ENCODE assay signal across 28 cellular contexts in the genomic region with DNA sequence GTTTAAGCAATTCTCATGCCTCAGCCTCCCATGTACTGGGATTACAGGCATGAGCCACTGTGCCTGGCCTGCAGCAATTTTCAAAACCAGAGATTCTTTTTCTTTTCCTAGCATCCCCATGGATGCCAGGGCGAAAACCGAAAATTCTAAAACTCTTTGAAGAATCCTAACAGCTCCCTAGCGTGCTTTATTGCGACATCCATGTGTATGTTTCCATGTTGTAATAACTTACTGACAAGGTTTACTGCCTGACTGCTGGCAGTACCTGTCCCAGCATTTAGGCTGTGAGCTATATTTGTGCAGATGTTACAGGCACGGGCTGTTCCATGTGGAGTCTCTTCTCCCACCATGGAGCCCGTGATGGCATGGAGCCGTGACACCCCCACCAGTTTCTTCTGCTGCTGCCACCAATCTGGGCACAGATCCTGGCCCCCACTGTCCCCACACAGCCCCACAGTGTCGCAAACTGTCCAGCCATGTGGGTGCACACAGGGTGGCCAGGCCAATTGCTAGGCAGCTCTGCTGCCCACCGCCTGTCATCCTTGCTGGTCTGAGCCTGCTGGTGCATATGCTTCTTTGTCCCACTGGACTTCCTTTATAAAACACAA. TPM values are rescaled to one million over a fixed set of nuclear protein-coding genes. Genes with fewer than 3 reads are reported as not detected.
DNase-seq lines count a peak whose midpoint lies in the region; ATAC-seq, FAIRE-seq and TF ChIP-seq lines count a peak whose summit lies in the region.
"Had no signal": no experiment of that assay in that cellular context is flagged by ENCODE, and none has a peak within 500 bp of the region (broad histone marks: within the 10 kb centered on the region; RNA-seq: fewer than 3 reads in every experiment).

No MANE protein-coding gene starts in this region.

- peak; percentile 46 for DNase-seq in GM23248
- no peak for DNase-seq in IMR-90
- DNase-seq in K562 (ENCODE audit: extremely low read depth in 1 of 4, low spot score in 3 of 4): no peak
- DNase-seq in HepG2 (ENCODE audit: low spot score): peak; percentile 41
- DNase-seq in DMS53 treated with DMSO at 0.1 percent for 48 hours (lab: John Stamatoyannopoulos, UW; ENCODE audit: unreplicated experiment): no peak
- no peak for DNase-seq in middle frontal gyrus (ENCODE audit: extremely low spot score, low spot score)
- DNase-seq: activated CD4-positive, alpha-beta T cell treated with anti-CD3 and anti-CD28 coated beads, Interleukin-2, amount 50 U/mL, for 4 hours; activated CD4-positive, CD25-positive, alpha-beta regulatory T cell; activated naive CD4-positive, alpha-beta T cell treated with anti-CD3 and anti-CD28 coated beads for 36 hours; activated T-cell treated with anti-CD3 and anti-CD28 coated beads, Interleukin-2, amount 50 U/mL, for 72 hours; amniotic stem cell; DMS53; NCI-H1048; NCI-H2107; NCI-H748 treated with DMSO at 0.1 percent for 48 hours; stimulated activated CD4-positive, alpha-beta T cell treated with anti-CD3 and anti-CD28 coated beads, Interleukin-1b, Interleukin-23, amount 100 ng/mL, for 48 hours; stimulated activated naive CD4-positive, alpha-beta T cell treated with Interleukin-2 at 50 U/mL for 16 hours had no signal

- H2AK9ac ChIP-seq in IMR-90 (replicated peaks; ENCODE audit: low read depth, low read length, poor library complexity): no peak overlapping the region

- no peak overlapping the region for H2BK20ac ChIP-seq in IMR-90 (ENCODE audit: low read depth, low read length)

- H2AK5ac ChIP-seq in IMR-90 (ENCODE audit: low read depth, low read length): no peak overlapping the region

- H3K4ac ChIP-seq in IMR-90 (ENCODE audit: low read depth, low read length): no peak overlapping the region

- no peaks in the 10 kb centered on the region for H3K79me2 ChIP-seq in GM23248 (ENCODE audit: insufficient read depth)
- no peaks in the 10 kb centered on the region for H3K79me2 ChIP-seq in K562 (ENCODE audit: control insufficient read depth, insufficient read depth, low read length)
- no peaks in the 10 kb centered on the region for H3K79me2 ChIP-seq in HepG2 (ENCODE audit: insufficient read depth, low read length)

- TF ChIP-seq EP300 in K562 (IDR thresholded peaks at IDR 0.05; ENCODE audit: low read length): no peak
- no peak for TF ChIP-seq EP300 in HepG2 (IDR thresholded peaks at IDR 0.05; ENCODE audit: low read depth in 2 of 2, low read length in 2 of 2)
- TF ChIP-seq EP300 in HepG2 (CRISPR knock-in tag; IDR thresholded peaks at IDR 0.05; ENCODE audit: borderline replicate concordance): no peak

- H2BK120ac ChIP-seq in IMR-90 (ENCODE audit: low read depth, low read length): no peak overlapping the region

- no TSS peak for BruUV-seq in IMR-90 (replicated peaks; lab: Mats Ljungman, UMichigan)
- BruUV-seq in K562 (replicated peaks; lab: Mats Ljungman, UMichigan): no TSS peak
- BruUV-seq in HepG2 (replicated peaks; lab: Mats Ljungman, UMichigan): no TSS peak

- no peak overlapping the region for H4K8ac ChIP-seq in IMR-90 (ENCODE audit: low read depth in 2 of 2, low read length in 2 of 2)

- intact Hi-C loops in IMR-90 (cut with micrococcal nuclease) (no loop called here), K562 (cut with micrococcal nuclease) (no loop called here), HepG2 (cut with micrococcal nuclease; ENCODE audit: unreplicated experiment) (no loop called here)

- no peak overlapping the region for H3K14ac ChIP-seq in IMR-90 (replicated peaks; ENCODE audit: low read depth, low read length)

- H3K9me1 ChIP-seq in IMR-90 (ENCODE audit: insufficient read depth, low read length) (no peaks in the 10 kb centered on the region; the same call in 1 of the 2 replicates), K562 (ENCODE audit: control insufficient read depth, insufficient read depth, low read length) (no peaks in the 10 kb centered on the region)

- H4K5ac ChIP-seq in IMR-90 (ENCODE audit: low read depth, low read length): no peak overlapping the region

- no peak for TF ChIP-seq RAD21 in IMR-90 (IDR thresholded peaks at IDR 0.05; ENCODE audit: low read length)
- no peak for TF ChIP-seq RAD21 in K562 (CRISPR knock-in tag; conservative IDR thresholded peaks at IDR 0.05 in 1 of 2, IDR thresholded peaks at IDR 0.05 in 1 of 2)
- TF ChIP-seq RAD21 in HepG2 (CRISPR knock-in tag; IDR thresholded peaks at IDR 0.05): no peak

- H3K4me1 ChIP-seq in GM23248 (ENCODE audit: insufficient read depth) (no peaks in the 10 kb centered on the region), IMR-90 (ENCODE audit: control insufficient read depth, insufficient read depth, low read length) (0 out of 2 replicates have a peak, but pooled peaks cover 2% of the 10 kb centered on the region), K562 (replicated peaks in 1 of 2; ENCODE audit: control insufficient read depth in 2 of 2, insufficient read depth in 2 of 2, low read length in 2 of 2) (peaks cover 9 to 20% of the 10 kb centered on the region in 2 experiments; a peak in 4 of 5 replicates), HepG2 (ENCODE audit: insufficient read depth, low read length) (no peaks in the 10 kb centered on the region; the same call in 1 of the 2 replicates)
- H3K4me1 ChIP-seq: Caco-2 had no signal

- FAIRE-seq in K562 (lab: Jason Lieb, UNC): no peak
- peak; percentile 42 for FAIRE-seq in HepG2 (lab: Jason Lieb, UNC)
- FAIRE-seq: colon, endothelial cell of umbilical vein, TTC549 had no signal

- H3K27ac ChIP-seq in GM23248: no peak overlapping the region
- H3K27ac ChIP-seq in IMR-90 (ENCODE audit: insufficient read depth, low read length): no peak overlapping the region
- H3K27ac ChIP-seq in K562 (ENCODE audit: extremely low read depth, low read depth, low read length): no peak overlapping the region
- no peak overlapping the region for H3K27ac ChIP-seq in HepG2 (ENCODE audit: extremely low read length, insufficient read depth, low read length)
- H3K27ac ChIP-seq: C4-2B, left lung, neutrophil had no signal

- H4K20me1 ChIP-seq in GM23248 (ENCODE audit: insufficient read depth): no peaks in the 10 kb centered on the region
- no peaks in the 10 kb centered on the region for H4K20me1 ChIP-seq in IMR-90 (ENCODE audit: insufficient read depth, low read length)
- no peaks in the 10 kb centered on the region for H4K20me1 ChIP-seq in K562 (replicated peaks; ENCODE audit: control insufficient read depth, insufficient read depth, low read length)
- H4K20me1 ChIP-seq in HepG2 (ENCODE audit: insufficient read depth, low read length): no peaks in the 10 kb centered on the region

- no peak for ATAC-seq in IMR-90 (ENCODE audit: low read depth)
- no peak for ATAC-seq in K562
- peak; percentile 17; the same call in 1 of the 3 replicates for ATAC-seq in HepG2
- ATAC-seq in HG02973 (IDR thresholded peaks at IDR 0.05; ENCODE audit: unreplicated experiment): no peak
- no peak for ATAC-seq in GM21576 (IDR thresholded peaks at IDR 0.05; ENCODE audit: unreplicated experiment)
- ATAC-seq: activated T-cell treated with anti-CD3 and anti-CD28 coated beads, Interleukin-2, amount 50 U/mL, for 72 hours; left lung; right cardiac atrium had no signal

- POLR2A ChIA-PET in IMR-90 (lab: Charles Lee; ENCODE audit: unreplicated experiment): interaction anchor here (0.6 kb wide), 1 partner anchor 119 kb away, joined by 4 read pairs; no protein-coding TSS in a partner anchor
- POLR2A ChIA-PET in K562 (lab: Yijun Ruan, JAX): no interaction called here
- POLR2A ChIA-PET in HepG2 (lab: Yijun Ruan, JAX): interaction anchor here (1.2 to 1.7 kb wide), 2 partner anchors 73 to 652 kb away, joined by 3 to 6 read pairs; a partner anchor contains a TSS

- TF ChIP-seq CTCF in IMR-90 (conservative IDR thresholded peaks at IDR 0.05; ENCODE audit: low read depth, low read length) (no peak), K562 (IDR thresholded peaks at IDR 0.05 in 2 of 3, conservative IDR thresholded peaks at IDR 0.05 in 1 of 3; ENCODE audit: insufficient read depth in 2 of 3, low read depth in 1 of 3, low read length in 3 of 3) (no peak), HepG2 (CRISPR knock-in tag; IDR thresholded peaks at IDR 0.05) (no peak)

- in situ Hi-C loops in GM23248 (cut with MboI): no loop called here
- in situ Hi-C loops in IMR-90 (cut with MboI; ENCODE audit: low sequenced_read_pairs): no loop called here
- in situ Hi-C loops in K562 (cut with MboI): no loop called here
- in situ Hi-C loops in HepG2 (cut with HindIII; ENCODE audit: extremely low pct_ligation_motif_present, low pct_unique_long_range_greater_than_20kb): no loop called here

- H3K9me3 ChIP-seq in GM23248 (ENCODE audit: low read depth): no peaks in the 10 kb centered on the region
- no peaks in the 10 kb centered on the region for H3K9me3 ChIP-seq in IMR-90 (ENCODE audit: control insufficient read depth, insufficient read depth, low read length)
- H3K9me3 ChIP-seq in K562 (replicated peaks; ENCODE audit: control insufficient read depth, insufficient read depth, low read depth, low read length): no peaks in the 10 kb centered on the region
- H3K9me3 ChIP-seq in HepG2 (ENCODE audit: low read length): no peaks in the 10 kb centered on the region
- H3K9me3 ChIP-seq: Caco-2, left lung, neutrophil had no signal

- H3K18ac ChIP-seq in IMR-90 (ENCODE audit: low read depth, low read length): no peak overlapping the region

- H4K91ac ChIP-seq in IMR-90 (ENCODE audit: insufficient read depth, low read depth, low read length): no peak overlapping the region

- H2BK5ac ChIP-seq in IMR-90 (ENCODE audit: low read depth, low read length, poor library complexity, severe bottlenecking): no peak overlapping the region

- dilution Hi-C loops in IMR-90 (cut with HindIII; ENCODE audit: low sequenced_read_pairs, unreplicated experiment): no loop called here

- H3K4me2 ChIP-seq in GM23248 (ENCODE audit: unreplicated experiment) (no peak overlapping the region), IMR-90 (ENCODE audit: low read depth, low read length) (no peak overlapping the region), K562 (ENCODE audit: insufficient read depth, low read length) (no peak overlapping the region), HepG2 (ENCODE audit: low read depth, low read length) (no peak overlapping the region)

- H3K9me2 ChIP-seq in GM23248 (ENCODE audit: insufficient read depth): no peaks in the 10 kb centered on the region

- H3K36me3 ChIP-seq in GM23248 (ENCODE audit: low read depth): no peaks in the 10 kb centered on the region
- no peaks in the 10 kb centered on the region for H3K36me3 ChIP-seq in IMR-90 (ENCODE audit: control insufficient read depth, insufficient read depth, low read length)
- H3K36me3 ChIP-seq in K562 (ENCODE audit: control insufficient read depth, insufficient read depth, low read length): no peaks in the 10 kb centered on the region
- no peaks in the 10 kb centered on the region for H3K36me3 ChIP-seq in HepG2 (replicated peaks in 1 of 2; ENCODE audit: control insufficient read depth in 1 of 2, insufficient read depth in 2 of 2, low read length in 2 of 2)
- H3K36me3 ChIP-seq: left lung, neutrophil had no signal

- H3K9ac ChIP-seq in GM23248 (no peak overlapping the region), IMR-90 (ENCODE audit: low read depth, low read length) (no peak overlapping the region), K562 (ENCODE audit: insufficient read depth in 1 of 2, low read depth in 2 of 2, low read length in 2 of 2) (0 out of 4 replicates have a peak overlapping the region, but pooled peaks of 1 of the 2 experiments have one; percentile 26), HepG2 (ENCODE audit: insufficient read depth, low read depth, low read length) (no peak overlapping the region)

- CTCF ChIA-PET in IMR-90 (lab: Yijun Ruan, JAX) (no interaction called here), K562 (lab: Yijun Ruan, JAX; ENCODE audit: low intra/inter-chr PET ratio) (no interaction called here), HepG2 (lab: Yijun Ruan, JAX; ENCODE audit: low intra/inter-chr PET ratio, low total read pairs) (no interaction called here)

- H3K4me3 ChIP-seq in GM23248: no peak overlapping the region
- H3K4me3 ChIP-seq in IMR-90 (ENCODE audit: insufficient read depth, low read depth, low read length): no peak overlapping the region
- H3K4me3 ChIP-seq in K562: no peak overlapping the region
- no peak overlapping the region for H3K4me3 ChIP-seq in HepG2 (replicated peaks in 1 of 3; ENCODE audit: insufficient read depth in 1 of 3, low read depth in 2 of 3, low read length in 3 of 3)
- H3K4me3 ChIP-seq: left lung had no signal

- 46 to 48% methylated on average over 9 of the region's 9 CpGs for WGBS in GM23248 (ENCODE audit: low coverage in 1 of 2, low lambda C conversion rate in 2 of 2, missing lambda C conversion rate in 2 of 2), 2 experiments
- 66% methylated on average over 3 of the region's 9 CpGs; no CpG with 5 or more reads in 1 of the 2 experiments for WGBS in IMR-90 (ENCODE audit: extremely low coverage in 2 of 2, insufficient read length in 1 of 2), 2 experiments
- 31% methylated on average over 8 of the region's 9 CpGs for WGBS in K562 (ENCODE audit: insufficient coverage, low coverage, missing lambda C conversion rate)
- 7% methylated on average over 9 of the region's 9 CpGs for WGBS in HepG2 (ENCODE audit: low lambda C conversion rate)

- H3K56ac ChIP-seq in IMR-90 (ENCODE audit: extremely low read depth, insufficient read depth, low read length): no peak overlapping the region

- H3F3A ChIP-seq in GM23248 (ENCODE audit: insufficient read depth): no peaks in the 10 kb centered on the region

- H3K79me1 ChIP-seq in IMR-90 (ENCODE audit: low read depth in 1 of 2, low read length in 2 of 2): no peaks in the 10 kb centered on the region

- TF ChIP-seq POLR2A in IMR-90 (IDR thresholded peaks at IDR 0.05; ENCODE audit: low read depth, low read length): no peak
- TF ChIP-seq POLR2A in K562 (conservative IDR thresholded peaks at IDR 0.05): no peak
- no peak for TF ChIP-seq POLR2A in HepG2 (IDR thresholded peaks at IDR 0.05; ENCODE audit: insufficient read depth in 1 of 2, low read depth in 2 of 2, low read length in 2 of 2)

- H2AFZ ChIP-seq in GM23248 (no peak overlapping the region), IMR-90 (replicated peaks; ENCODE audit: low read length, poor library complexity) (no peak overlapping the region), K562 (ENCODE audit: low read depth, low read length) (0 out of 2 replicates have a peak overlapping the region, but pooled peaks have one; percentile 16), HepG2 (ENCODE audit: low read length) (no peak overlapping the region)

- no peak overlapping the region for H3K23ac ChIP-seq in IMR-90 (ENCODE audit: low read depth, low read length)

- no peak overlapping the region for H2BK15ac ChIP-seq in IMR-90 (ENCODE audit: low read depth, low read length)

- H3K27me3 ChIP-seq in GM23248 (replicated peaks; ENCODE audit: insufficient read depth) (no peaks in the 10 kb centered on the region), IMR-90 (ENCODE audit: control insufficient read depth, insufficient read depth, low read length) (no peaks in the 10 kb centered on the region), K562 (ENCODE audit: control insufficient read depth in 2 of 2, insufficient read depth in 2 of 2, low read length in 2 of 2) (no peaks in the 10 kb centered on the region), HepG2 (ENCODE audit: control insufficient read depth in 1 of 2, insufficient read depth in 2 of 2, low read length in 2 of 2) (peaks cover 0 to 6% of the 10 kb centered on the region in 2 experiments; a peak in 2 of 5 replicates)
- H3K27me3 ChIP-seq: left lung had no signal

RNA-seq across cellular contexts. Expression of a gene that starts 7.1 kb away (rescaled TPM):
- total RNA-seq in GM23248 (2014; rRNA removed; shearing (Covaris generic)): 13.4 and 16.9 TPM in 2 replicates
- polyA plus RNA-seq in GM23248 (2016; fragmentation: Nextera tagmentation; extraction: Ambion mirVana) (12.1 and 13.9 TPM in 2 replicates), IMR-90 (2012; rRNA removed) (18.8 and 26.0 TPM in 2 replicates), K562 (2011; rRNA removed) (12.3 and 19.2 TPM in 2 replicates), K562 (2014; fragmentation: Illumina TruSeq; extraction: Trizol) (11.5 and 15.2 TPM in 2 replicates), K562 (2014; fragmentation: Nextera tagmentation; extraction: Ambion mirVana) (1 to 10 TPM in 1 of 2 experiments, under 1 TPM in 1; 0.36 to 1.1 TPM), K562 (2014; rRNA removed) (15.7 and 17.0 TPM in 2 replicates), HepG2 (2011; rRNA removed) (15.9 and 22.2 TPM in 2 replicates)
- total RNA-seq in IMR-90 (2012; rRNA removed) (7.2 and 9.9 TPM in 2 replicates), K562 (2014; rRNA removed) (9.5 and 14.7 TPM in 2 replicates), K562 (2014; rRNA removed; fragmentation: Illumina TruSeq; extraction: Trizol) (4.1 and 4.9 TPM in 2 replicates), K562 (2015; rRNA removed; fragmentation: Illumina TruSeq; extraction: Trizol) (10.3 and 10.4 TPM in 2 replicates), K562 (2021) (20.1 and 20.9 TPM in 2 replicates), HepG2 (2016; rRNA removed; fragmentation: Illumina TruSeq; extraction: Trizol) (12.8 and 14.3 TPM in 2 replicates)
- 32.3 and 42.2 TPM in 2 replicates for polyA plus RNA-seq in IMR-90 (2012; cell fraction: cytosol; rRNA removed)
- 24.3 and 49.5 TPM in 2 replicates for polyA plus RNA-seq in IMR-90 (2012; cell fraction: nucleus; rRNA removed; ENCODE audit: low replicate concordance)
- total RNA-seq in K562 (2011; cell fraction: chromatin; rRNA removed; ENCODE audit: low replicate concordance): 16.6 and 38.2 TPM in 2 replicates
- 29.9 and 30.0 TPM in 2 replicates for total RNA-seq in K562 (2011; cell fraction: nucleolus; rRNA removed)
- total RNA-seq in K562 (2011; cell fraction: nucleoplasm; rRNA removed): 13.2 and 22.5 TPM in 2 replicates
- 15.0 and 31.8 TPM in 2 replicates for polyA plus RNA-seq in K562 (2011; cell fraction: cytosol; rRNA removed)
- polyA plus RNA-seq in K562 (2011; cell fraction: nucleus; rRNA removed): 20.2 and 31.0 TPM in 2 replicates
- 15.4 and 16.4 TPM in 2 replicates for polyA plus RNA-seq in K562 (2012)
- 13.1 and 18.2 TPM in 2 replicates for polyA minus RNA-seq in K562 (2011; rRNA and poly(A)+ RNA removed)
- polyA minus RNA-seq in K562 (2011; cell fraction: cytosol; rRNA and poly(A)+ RNA removed): 12.9 and 17.9 TPM in 2 replicates
- polyA minus RNA-seq in K562 (2011; cell fraction: nucleus; rRNA and poly(A)+ RNA removed): 11.8 and 18.1 TPM in 2 replicates
- total RNA-seq in HepG2 (2016; cell fraction: cytosol; rRNA removed; fragmentation: Illumina TruSeq; extraction: Trizol; ENCODE audit: low read depth): 2.3 and 2.9 TPM in 2 replicates
- total RNA-seq in HepG2 (2016; cell fraction: insoluble cytoplasmic fraction; rRNA removed; fragmentation: Illumina TruSeq; extraction: Trizol): 11.6 and 13.1 TPM in 2 replicates
- total RNA-seq in HepG2 (2016; cell fraction: membrane; rRNA removed; fragmentation: Illumina TruSeq; extraction: Trizol): 4.8 and 4.9 TPM in 2 replicates
- total RNA-seq in HepG2 (2016; cell fraction: nucleus; rRNA removed; fragmentation: Illumina TruSeq; extraction: Trizol): 11.8 and 13.5 TPM in 2 replicates
- 11.2 and 19.2 TPM in 2 replicates for polyA plus RNA-seq in HepG2 (2011; cell fraction: cytosol; rRNA removed)
- 47.3 and 47.9 TPM in 2 replicates for polyA plus RNA-seq in HepG2 (2011; cell fraction: nucleus; rRNA removed)
- 12.7 and 15.0 TPM in 2 replicates for polyA plus RNA-seq in HepG2 (2012)
- polyA plus RNA-seq in HepG2 (2016; cell fraction: cytosol; fragmentation: Illumina TruSeq; extraction: Trizol; ENCODE audit: low read depth): 1.2 and 1.7 TPM in 2 replicates
- 11.3 and 13.8 TPM in 2 replicates for polyA plus RNA-seq in HepG2 (2016; cell fraction: insoluble cytoplasmic fraction; fragmentation: Illumina TruSeq; extraction: Trizol; ENCODE audit: low read depth)
- polyA plus RNA-seq in HepG2 (2016; cell fraction: membrane; fragmentation: Illumina TruSeq; extraction: Trizol; ENCODE audit: low read depth): 3.3 and 3.4 TPM in 2 replicates
- polyA plus RNA-seq in HepG2 (2016; cell fraction: nucleus; fragmentation: Illumina TruSeq; extraction: Trizol; ENCODE audit: insufficient read depth, low read depth): 22.8 and 23.0 TPM in 2 replicates
- polyA minus RNA-seq in HepG2 (2011; rRNA and poly(A)+ RNA removed; ENCODE audit: low replicate concordance): 12.7 and 34.2 TPM in 2 replicates
- polyA minus RNA-seq in HepG2 (2011; cell fraction: cytosol; rRNA and poly(A)+ RNA removed): 9.8 and 12.7 TPM in 2 replicates
- polyA minus RNA-seq in HepG2 (2011; cell fraction: nucleus; rRNA and poly(A)+ RNA removed): 14.4 and 15.1 TPM in 2 replicates

RNA-seq across cellular contexts. Expression of a gene that starts 42.7 kb away (rescaled TPM):
- 5.2 and 6.1 TPM in 2 replicates for total RNA-seq in GM23248 (2014; rRNA removed; shearing (Covaris generic))
- polyA plus RNA-seq in GM23248 (2016; fragmentation: Nextera tagmentation; extraction: Ambion mirVana) (20.3 and 23.2 TPM in 2 replicates), IMR-90 (2012; rRNA removed) (81.5 and 82.8 TPM in 2 replicates), K562 (2011; rRNA removed) (10.6 and 16.2 TPM in 2 replicates), K562 (2014; fragmentation: Illumina TruSeq; extraction: Trizol) (5.5 and 10.0 TPM in 2 replicates), K562 (2014; fragmentation: Nextera tagmentation; extraction: Ambion mirVana) (1 to 10 TPM; 1.8 to 2.3 TPM), K562 (2014; rRNA removed) (13.7 and 15.9 TPM in 2 replicates), HepG2 (2011; rRNA removed) (2.7 and 3.3 TPM in 2 replicates)
- total RNA-seq in IMR-90 (2012; rRNA removed) (6.3 and 19.7 TPM in 2 replicates), K562 (2014; rRNA removed) (3.6 and 6.9 TPM in 2 replicates), K562 (2014; rRNA removed; fragmentation: Illumina TruSeq; extraction: Trizol) (1.4 and 2.1 TPM in 2 replicates), K562 (2015; rRNA removed; fragmentation: Illumina TruSeq; extraction: Trizol) (3.2 and 3.3 TPM in 2 replicates), K562 (2021) (12.5 and 13.6 TPM in 2 replicates), HepG2 (2016; rRNA removed; fragmentation: Illumina TruSeq; extraction: Trizol) (0.27 TPM in 1 of 2 replicates, not detected in the other)
- 12.5 and 103 TPM in 2 replicates for polyA plus RNA-seq in IMR-90 (2012; cell fraction: cytosol; rRNA removed)
- polyA plus RNA-seq in IMR-90 (2012; cell fraction: nucleus; rRNA removed; ENCODE audit: low replicate concordance): 69.4 and 179 TPM in 2 replicates
- total RNA-seq in K562 (2011; cell fraction: chromatin; rRNA removed; ENCODE audit: low replicate concordance): 9.8 and 30.7 TPM in 2 replicates
- total RNA-seq in K562 (2011; cell fraction: nucleolus; rRNA removed): 20.4 and 25.8 TPM in 2 replicates
- 17.7 and 21.5 TPM in 2 replicates for total RNA-seq in K562 (2011; cell fraction: nucleoplasm; rRNA removed)
- 20.6 and 62.9 TPM in 2 replicates for polyA plus RNA-seq in K562 (2011; cell fraction: cytosol; rRNA removed)
- polyA plus RNA-seq in K562 (2011; cell fraction: nucleus; rRNA removed): 38.1 and 50.4 TPM in 2 replicates
- 11.2 and 11.6 TPM in 2 replicates for polyA plus RNA-seq in K562 (2012)
- polyA minus RNA-seq in K562 (2011; rRNA and poly(A)+ RNA removed): 3.3 and 3.6 TPM in 2 replicates
- polyA minus RNA-seq in K562 (2011; cell fraction: cytosol; rRNA and poly(A)+ RNA removed): 10.2 and 12.4 TPM in 2 replicates
- 10.4 and 13.6 TPM in 2 replicates for polyA minus RNA-seq in K562 (2011; cell fraction: nucleus; rRNA and poly(A)+ RNA removed)
- 0.71 TPM in 2 replicates for total RNA-seq in HepG2 (2016; cell fraction: cytosol; rRNA removed; fragmentation: Illumina TruSeq; extraction: Trizol; ENCODE audit: low read depth)
- 0.21 and 0.39 TPM in 2 replicates for total RNA-seq in HepG2 (2016; cell fraction: insoluble cytoplasmic fraction; rRNA removed; fragmentation: Illumina TruSeq; extraction: Trizol)
- 0.19 and 0.48 TPM in 2 replicates for total RNA-seq in HepG2 (2016; cell fraction: membrane; rRNA removed; fragmentation: Illumina TruSeq; extraction: Trizol)
- total RNA-seq in HepG2 (2016; cell fraction: nucleus; rRNA removed; fragmentation: Illumina TruSeq; extraction: Trizol): 0.25 TPM in 1 of 2 replicates, not detected in the other
- polyA plus RNA-seq in HepG2 (2011; cell fraction: cytosol; rRNA removed): 2.1 and 3.4 TPM in 2 replicates
- polyA plus RNA-seq in HepG2 (2011; cell fraction: nucleus; rRNA removed): 4.6 and 7.5 TPM in 2 replicates
- polyA plus RNA-seq in HepG2 (2012): 2.1 and 2.8 TPM in 2 replicates
- polyA plus RNA-seq in HepG2 (2016; cell fraction: cytosol; fragmentation: Illumina TruSeq; extraction: Trizol; ENCODE audit: low read depth): 1.6 and 1.8 TPM in 2 replicates
- polyA plus RNA-seq in HepG2 (2016; cell fraction: insoluble cytoplasmic fraction; fragmentation: Illumina TruSeq; extraction: Trizol; ENCODE audit: low read depth): 0.53 and 1.0 TPM in 2 replicates
- 0.81 and 1.6 TPM in 2 replicates for polyA plus RNA-seq in HepG2 (2016; cell fraction: membrane; fragmentation: Illumina TruSeq; extraction: Trizol; ENCODE audit: low read depth)
- polyA plus RNA-seq in HepG2 (2016; cell fraction: nucleus; fragmentation: Illumina TruSeq; extraction: Trizol; ENCODE audit: insufficient read depth, low read depth): 1.7 and 2.3 TPM in 2 replicates
- 0.82 and 3.0 TPM in 2 replicates for polyA minus RNA-seq in HepG2 (2011; rRNA and poly(A)+ RNA removed; ENCODE audit: low replicate concordance)
- polyA minus RNA-seq in HepG2 (2011; cell fraction: cytosol; rRNA and poly(A)+ RNA removed): 1.2 TPM in 1 of 2 replicates, not detected in the other
- 0.77 and 1.6 TPM in 2 replicates for polyA minus RNA-seq in HepG2 (2011; cell fraction: nucleus; rRNA and poly(A)+ RNA removed)
- total RNA-seq: T-helper 1 cell treated with Interleukin-12 subunit alpha and Interleukin-12 subunit beta and Interleukin-4 antibody, amounts not matched to agents 30 ng/mL and 1 ng/mL, for 36 hours had no signal

Comparison
In these comparisons a context has a peak if more than half of its experiments do, and no peak if none do; other contexts are left out.
1. DNase-seq: peak in GM23248 (single experiment) and HepG2 (single experiment); none in IMR-90 (single experiment), K562 (0 of 4), DMS53 treated with DMSO at 0.1 percent for 48 hours (single experiment) and middle frontal gyrus (single experiment).